16 cellular contexts compared by ENCODE assay signal in the genomic region with DNA sequence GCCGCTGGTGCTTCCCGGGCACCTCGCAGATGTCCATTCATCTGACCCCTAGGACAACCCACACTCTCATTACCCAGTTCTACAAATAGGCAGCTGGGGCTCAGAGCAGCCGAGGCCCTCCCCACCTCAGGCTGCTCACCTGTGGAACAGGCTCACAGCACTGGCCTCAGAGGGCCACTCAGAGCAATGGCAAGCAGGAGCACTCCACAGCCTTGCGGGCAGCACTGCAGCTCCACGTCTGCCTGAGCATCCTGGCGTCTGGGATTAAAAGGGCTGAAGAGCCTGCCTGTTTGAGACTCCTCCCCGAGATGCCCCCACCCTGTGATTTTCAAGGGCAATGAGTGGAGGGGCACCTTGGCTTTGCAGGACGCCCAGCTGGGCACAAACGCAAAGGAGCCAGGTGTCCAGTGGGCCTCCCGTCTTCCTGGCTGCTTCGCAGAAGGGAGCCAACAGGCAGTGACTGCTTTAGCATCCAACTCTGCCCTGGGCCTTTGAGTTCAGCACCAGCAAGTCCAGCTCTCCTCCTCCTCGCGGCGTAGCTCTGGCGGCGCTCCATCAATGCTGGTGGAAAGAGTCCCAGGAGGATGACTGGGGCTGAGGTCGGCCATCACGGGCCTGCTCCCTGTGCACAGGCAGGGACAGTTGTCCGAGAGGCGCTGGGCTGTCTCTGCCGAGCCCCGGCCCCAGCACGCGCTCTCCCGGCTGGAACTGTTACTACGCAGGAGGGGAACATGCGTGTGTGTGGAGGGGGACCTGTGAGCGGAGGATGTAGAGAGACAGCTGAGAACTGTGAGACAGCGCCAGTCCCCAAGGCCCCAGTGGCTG.
A peak's percentile ranks its signal among the peaks of the same experiment; 100 is the strongest.
DNase-seq lines count a peak whose midpoint lies in the region; TF ChIP-seq lines count a peak whose summit lies in the region.
"Had no signal": no experiment of that assay in that cellular context is flagged by ENCODE, and none has a peak within 500 bp of the region (broad histone marks: within the 10 kb centered on the region; RNA-seq: fewer than 3 reads in every experiment).

No MANE protein-coding gene starts in this region.

- H3K27me3 Mint-ChIP-seq in osteocyte (ENCODE audit: unreplicated experiment), result no peaks in the 10 kb centered on the region
- H3K27me3 Mint-ChIP-seq: stimulated activated naive CD8-positive, alpha-beta T cell treated with anti-CD3 and anti-CD28 coated beads, Interleukin-15, amount 100 ng/mL, for 72 hours had no signal

- POLR2A ChIA-PET in HEK293T (lab: Yijun Ruan, JAX), result no interaction called here

- no peaks in the 10 kb centered on the region for H3K4me1 Mint-ChIP-seq in osteocyte (ENCODE audit: unreplicated experiment)

- no peaks in the 10 kb centered on the region for H3K9me3 Mint-ChIP-seq in osteocyte (ENCODE audit: unreplicated experiment)
- H3K9me3 Mint-ChIP-seq: stimulated activated naive CD8-positive, alpha-beta T cell treated with anti-CD3 and anti-CD28 coated beads, Interleukin-15, amount 100 ng/mL, for 72 hours had no signal

- TF ChIP-seq CTCF in osteocyte (IDR thresholded peaks at IDR 0.05), result no peak

- no peak overlapping the region for H3K27ac Mint-ChIP-seq in osteocyte (ENCODE audit: unreplicated experiment)
- H3K27ac Mint-ChIP-seq: stimulated activated naive CD8-positive, alpha-beta T cell treated with anti-CD3 and anti-CD28 coated beads, Interleukin-15, amount 100 ng/mL, for 72 hours; T-helper 17 cell had no signal

- CTCF ChIA-PET in HEK293T (lab: Yijun Ruan, JAX), result interaction anchor here (0.6 kb wide), 1 partner anchor 41 kb away, joined by 3 read pairs; no protein-coding TSS in a partner anchor

- no peaks in the 10 kb centered on the region for H3K36me3 Mint-ChIP-seq in osteocyte (ENCODE audit: unreplicated experiment)

- DNase-seq in Ammon's horn (ENCODE audit: low spot score), result peak; percentile 59
- DNase-seq in cerebellar cortex (ENCODE audit: low spot score), result peak; percentile 24
- DNase-seq in hypothalamus (lab: John Stamatoyannopoulos, UW), result peak in 32 of 51 donors; percentile 10 to 72 (median 48)
- peak; percentile 49 for DNase-seq in putamen (ENCODE audit: low spot score)
- DNase-seq in NCI-H1105 (lab: John Stamatoyannopoulos, UW), result no peak
- DNase-seq in D341Med (ENCODE audit: low spot score), result no peak
- no peak for DNase-seq in osteocyte (ENCODE audit: extremely low spot score, unreplicated experiment)
- DNase-seq in HEK293T (ENCODE audit: extremely low spot score), result no peak
- DNase-seq: cortex of kidney; erythroblast; GDM1; Kasumi-1; NCI-H446 treated with DMSO at 0.1 percent for 48 hours; occipital lobe; stimulated activated naive CD8-positive, alpha-beta T cell treated with anti-CD3 and anti-CD28 coated beads, Interleukin-15, amount 100 ng/mL, for 72 hours had no signal

- H3K4me3 Mint-ChIP-seq in osteocyte (ENCODE audit: unreplicated experiment), result no peak overlapping the region
- H3K4me3 Mint-ChIP-seq: stimulated activated naive CD8-positive, alpha-beta T cell treated with anti-CD3 and anti-CD28 coated beads, Interleukin-15, amount 100 ng/mL, for 72 hours; T-helper 17 cell had no signal

TF ChIP-seq in HEK293T, 16 proteins besides CTCF, POLR2A, EP300 and RAD21:
- TF ChIP-seq FOXM1 (IDR thresholded peaks at IDR 0.05; ENCODE audit: borderline replicate concordance), result no peak
- no peak for TF ChIP-seq LEF1 (IDR thresholded peaks at IDR 0.05; ENCODE audit: borderline replicate concordance)
- TF ChIP-seq FOXK2 (IDR thresholded peaks at IDR 0.05), result no peak
- TF ChIP-seq SUZ12 (IDR thresholded peaks at IDR 0.05), result no peak
- no peak for TF ChIP-seq TARDBP (IDR thresholded peaks at IDR 0.05)
- TF ChIP-seq NFRKB (IDR thresholded peaks at IDR 0.05), result no peak
- TF ChIP-seq, protein P1, sequence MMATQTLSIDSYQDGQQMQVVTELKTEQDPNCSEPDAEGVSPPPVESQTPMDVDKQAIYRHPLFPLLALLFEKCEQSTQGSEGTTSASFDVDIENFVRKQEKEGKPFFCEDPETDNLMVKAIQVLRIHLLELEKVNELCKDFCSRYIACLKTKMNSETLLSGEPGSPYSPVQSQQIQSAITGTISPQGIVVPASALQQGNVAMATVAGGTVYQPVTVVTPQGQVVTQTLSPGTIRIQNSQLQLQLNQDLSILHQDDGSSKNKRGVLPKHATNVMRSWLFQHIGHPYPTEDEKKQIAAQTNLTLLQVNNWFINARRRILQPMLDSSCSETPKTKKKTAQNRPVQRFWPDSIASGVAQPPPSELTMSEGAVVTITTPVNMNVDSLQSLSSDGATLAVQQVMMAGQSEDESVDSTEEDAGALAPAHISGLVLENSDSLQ (IDR thresholded peaks at IDR 0.05), result no peak
- no peak for TF ChIP-seq L3MBTL2 (conservative IDR thresholded peaks at IDR 0.05)
- no peak for TF ChIP-seq ARNT (IDR thresholded peaks at IDR 0.05)
- no peak for TF ChIP-seq FOXA1 (IDR thresholded peaks at IDR 0.05)
- TF ChIP-seq ELF4 (IDR thresholded peaks at IDR 0.05), result no peak
- no peak for TF ChIP-seq CTBP1 (IDR thresholded peaks at IDR 0.05; ENCODE audit: borderline replicate concordance)
TF ChIP-seq in HEK293T: peak in this region for 0.

Comparison
In these comparisons a context has a peak if more than half of its experiments do, and no peak if none do; other contexts are left out.
1. DNase-seq: peak in Ammon's horn (single experiment), cerebellar cortex (single experiment), hypothalamus (32 of 51) and putamen (single experiment); none in NCI-H1105 (single experiment), D341Med (single experiment), osteocyte (single experiment) and HEK293T (single experiment).